In the genomic region with DNA sequence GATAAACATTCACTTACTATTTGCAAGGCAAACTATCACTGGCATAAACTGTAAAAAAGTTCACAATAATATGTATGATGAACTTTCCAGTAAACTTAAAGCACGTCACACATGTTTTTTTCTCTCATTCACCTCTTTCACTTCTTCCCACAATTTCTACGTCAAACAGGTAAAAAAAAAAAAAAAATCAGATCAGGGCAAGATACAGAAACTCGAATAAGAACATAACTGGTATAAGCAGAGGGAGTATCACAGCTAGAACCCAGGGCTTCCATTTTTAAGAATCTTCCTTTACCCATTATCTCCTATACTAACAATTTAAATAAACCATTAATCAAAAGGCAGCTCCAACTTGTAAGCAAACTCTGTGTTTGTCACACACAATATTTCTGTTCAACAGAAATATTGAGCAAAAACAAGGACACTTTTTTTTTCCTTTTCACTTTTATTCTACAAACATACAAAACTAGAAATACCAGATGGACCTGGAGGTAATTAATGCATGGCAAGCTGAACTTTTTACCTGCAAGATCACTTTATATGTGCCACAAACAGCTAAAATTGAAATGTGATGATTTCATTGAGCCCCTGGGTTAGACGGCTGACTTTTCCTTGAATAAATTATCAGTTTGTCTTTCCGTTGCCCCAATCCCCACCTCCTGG, we compare ENCODE assay signal across 21 cellular contexts. TPM values are rescaled to one million over a fixed set of nuclear protein-coding genes. Genes with fewer than 3 reads are reported as not detected.
A peak's percentile ranks its signal among the peaks of the same experiment; 100 is the strongest.
DNase-seq lines count a peak whose midpoint lies in the region; ATAC-seq, FAIRE-seq and TF ChIP-seq lines count a peak whose summit lies in the region.
"Had no signal": no experiment of that assay in that cellular context is flagged by ENCODE, and none has a peak within 500 bp of the region (broad histone marks: within the 10 kb centered on the region; RNA-seq: fewer than 3 reads in every experiment).

No MANE protein-coding gene starts in this region.

- H3K27me3 ChIP-seq in esophagus (ENCODE audit: control insufficient read depth in 1 of 2, insufficient read depth in 2 of 2, low read length in 2 of 2), result no peaks in the 10 kb centered on the region
- H3K27me3 ChIP-seq: BE2C, SJCRH30, stomach, upper lobe of left lung had no signal

- no peaks in the 10 kb centered on the region for H3K36me3 ChIP-seq in esophagus (ENCODE audit: control insufficient read depth in 2 of 2, insufficient read depth in 2 of 2, low read length in 1 of 2)
- H3K36me3 ChIP-seq: BE2C, HAP-1, SJCRH30, stomach, upper lobe of left lung had no signal

- no peaks in the 10 kb centered on the region for H3K9me3 ChIP-seq in esophagus (ENCODE audit: control insufficient read depth in 2 of 2, insufficient read depth in 1 of 2, low read depth in 1 of 2, low read length in 1 of 2)
- H3K9me3 ChIP-seq: BE2C, HAP-1, SJCRH30, stomach, upper lobe of left lung had no signal

- DNase-seq in activated CD4-positive, CD25-positive, alpha-beta regulatory T cell (lab: John Stamatoyannopoulos, UW), result no peak
- DNase-seq in GM12892 (ENCODE audit: insufficient read length) (no peak), NCI-H187 treated with DMSO at 0.1 percent for 48 hours (lab: John Stamatoyannopoulos, UW) (no peak), superior temporal gyrus (ENCODE audit: extremely low spot score) (no peak)
- DNase-seq: activated CD8-positive, alpha-beta memory T cell treated with anti-CD3 and anti-CD28 coated beads, Interleukin-2, amount 50 U/mL, for 4 hours; BE2C; dermis blood vessel endothelial cell; GDM1; NCI-H1436; posterior cingulate gyrus; SJCRH30; stomach; upper lobe of left lung had no signal

- H3K4me3 ChIP-seq in esophagus (ENCODE audit: low read depth in 1 of 2, low read length in 2 of 2), result no peak overlapping the region
- H3K4me3 ChIP-seq: HAP-1, SJCRH30, stomach, upper lobe of left lung had no signal

- WGBS in esophagus, 2 donors, result 49% methylated on average over 5 of the region's 5 CpGs

- peak; percentile 22 for ATAC-seq in activated CD4-positive, CD25-positive, alpha-beta regulatory T cell treated with anti-CD3 and anti-CD28 coated beads, Interleukin-2, amount 50 U/mL, for 24 hours
- ATAC-seq in GM18867 (IDR thresholded peaks at IDR 0.05; ENCODE audit: unreplicated experiment), result no peak
- ATAC-seq: Panc1 had no signal

- FAIRE-seq in GM12892 (lab: Jason Lieb, UNC), result peak; percentile 48
- FAIRE-seq: bronchial epithelial cell, frontal cortex had no signal

- peaks cover 0 to 2% of the 10 kb centered on the region in 2 donors for H3K4me1 ChIP-seq in esophagus (ENCODE audit: control insufficient read depth in 2 of 2, insufficient read depth in 2 of 2, low read length in 1 of 2)
- H3K4me1 ChIP-seq: BE2C, SJCRH30, upper lobe of left lung had no signal

- H3K27ac ChIP-seq in VCaP (peak overlapping the region; percentile 78), esophagus (ENCODE audit: low read depth in 2 of 2, low read length in 1 of 2) (peak overlapping the region; percentile 71 to 72)
- H3K27ac ChIP-seq: SJCRH30, upper lobe of left lung had no signal

- no peak for TF ChIP-seq CTCF in VCaP (conservative IDR thresholded peaks at IDR 0.05)

- no peak for TF ChIP-seq POLR2A in GM12892 (IDR thresholded peaks at IDR 0.05; ENCODE audit: low read depth, low read length)

RNA-seq across cellular contexts. Expression of a gene that starts 47.5 kb away (rescaled TPM):
- not detected for polyA plus RNA-seq in GM12892 (2012; ENCODE audit: missing spikeins)
- polyA plus RNA-seq in esophagus, result 1 to 10 TPM; 1.8 to 2.5 TPM
